In the genomic region with DNA sequence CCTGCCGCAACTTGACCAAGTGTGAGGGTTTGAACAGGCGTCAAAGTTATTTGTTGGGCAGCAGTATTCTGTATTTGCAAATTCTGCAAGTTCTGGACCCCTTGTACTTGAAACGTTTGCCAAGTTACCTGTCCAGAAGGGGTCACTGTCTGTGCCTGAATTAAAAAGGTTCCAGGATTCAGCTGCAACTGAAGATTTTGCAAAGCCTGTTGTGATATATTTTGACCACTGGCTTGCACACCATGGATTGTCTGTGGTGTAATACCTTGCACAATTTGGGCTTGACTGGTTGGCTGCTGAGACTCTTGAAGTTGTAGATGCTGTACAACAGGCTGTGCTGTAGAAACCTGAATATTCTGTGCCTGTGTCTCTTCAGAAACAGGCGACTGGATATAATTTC, we compare ENCODE assay signal across 1 cellular context.
TF ChIP-seq lines count a peak whose summit lies in the region.

No MANE protein-coding gene starts in this region.

TF ChIP-seq in GM23338, 12 proteins besides CTCF, POLR2A, EP300 and RAD21 (continued from another document):
- TF ChIP-seq, protein P1, sequence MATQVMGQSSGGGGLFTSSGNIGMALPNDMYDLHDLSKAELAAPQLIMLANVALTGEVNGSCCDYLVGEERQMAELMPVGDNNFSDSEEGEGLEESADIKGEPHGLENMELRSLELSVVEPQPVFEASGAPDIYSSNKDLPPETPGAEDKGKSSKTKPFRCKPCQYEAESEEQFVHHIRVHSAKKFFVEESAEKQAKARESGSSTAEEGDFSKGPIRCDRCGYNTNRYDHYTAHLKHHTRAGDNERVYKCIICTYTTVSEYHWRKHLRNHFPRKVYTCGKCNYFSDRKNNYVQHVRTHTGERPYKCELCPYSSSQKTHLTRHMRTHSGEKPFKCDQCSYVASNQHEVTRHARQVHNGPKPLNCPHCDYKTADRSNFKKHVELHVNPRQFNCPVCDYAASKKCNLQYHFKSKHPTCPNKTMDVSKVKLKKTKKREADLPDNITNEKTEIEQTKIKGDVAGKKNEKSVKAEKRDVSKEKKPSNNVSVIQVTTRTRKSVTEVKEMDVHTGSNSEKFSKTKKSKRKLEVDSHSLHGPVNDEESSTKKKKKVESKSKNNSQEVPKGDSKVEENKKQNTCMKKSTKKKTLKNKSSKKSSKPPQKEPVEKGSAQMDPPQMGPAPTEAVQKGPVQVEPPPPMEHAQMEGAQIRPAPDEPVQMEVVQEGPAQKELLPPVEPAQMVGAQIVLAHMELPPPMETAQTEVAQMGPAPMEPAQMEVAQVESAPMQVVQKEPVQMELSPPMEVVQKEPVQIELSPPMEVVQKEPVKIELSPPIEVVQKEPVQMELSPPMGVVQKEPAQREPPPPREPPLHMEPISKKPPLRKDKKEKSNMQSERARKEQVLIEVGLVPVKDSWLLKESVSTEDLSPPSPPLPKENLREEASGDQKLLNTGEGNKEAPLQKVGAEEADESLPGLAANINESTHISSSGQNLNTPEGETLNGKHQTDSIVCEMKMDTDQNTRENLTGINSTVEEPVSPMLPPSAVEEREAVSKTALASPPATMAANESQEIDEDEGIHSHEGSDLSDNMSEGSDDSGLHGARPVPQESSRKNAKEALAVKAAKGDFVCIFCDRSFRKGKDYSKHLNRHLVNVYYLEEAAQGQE (IDR thresholded peaks at IDR 0.05; ENCODE audit: unreplicated experiment): no peak
- TF ChIP-seq CREB1 (CRISPR knock-in tag; IDR thresholded peaks at IDR 0.05; ENCODE audit: low read depth) (no peak), STAT1 (IDR thresholded peaks at IDR 0.05; ENCODE audit: unreplicated experiment) (no peak), ZNF114 (CRISPR knock-in tag; IDR thresholded peaks at IDR 0.05) (no peak), EZH2phosphoT487 (IDR thresholded peaks at IDR 0.05; ENCODE audit: unreplicated experiment) (no peak)
- TF ChIP-seq, protein P2, sequence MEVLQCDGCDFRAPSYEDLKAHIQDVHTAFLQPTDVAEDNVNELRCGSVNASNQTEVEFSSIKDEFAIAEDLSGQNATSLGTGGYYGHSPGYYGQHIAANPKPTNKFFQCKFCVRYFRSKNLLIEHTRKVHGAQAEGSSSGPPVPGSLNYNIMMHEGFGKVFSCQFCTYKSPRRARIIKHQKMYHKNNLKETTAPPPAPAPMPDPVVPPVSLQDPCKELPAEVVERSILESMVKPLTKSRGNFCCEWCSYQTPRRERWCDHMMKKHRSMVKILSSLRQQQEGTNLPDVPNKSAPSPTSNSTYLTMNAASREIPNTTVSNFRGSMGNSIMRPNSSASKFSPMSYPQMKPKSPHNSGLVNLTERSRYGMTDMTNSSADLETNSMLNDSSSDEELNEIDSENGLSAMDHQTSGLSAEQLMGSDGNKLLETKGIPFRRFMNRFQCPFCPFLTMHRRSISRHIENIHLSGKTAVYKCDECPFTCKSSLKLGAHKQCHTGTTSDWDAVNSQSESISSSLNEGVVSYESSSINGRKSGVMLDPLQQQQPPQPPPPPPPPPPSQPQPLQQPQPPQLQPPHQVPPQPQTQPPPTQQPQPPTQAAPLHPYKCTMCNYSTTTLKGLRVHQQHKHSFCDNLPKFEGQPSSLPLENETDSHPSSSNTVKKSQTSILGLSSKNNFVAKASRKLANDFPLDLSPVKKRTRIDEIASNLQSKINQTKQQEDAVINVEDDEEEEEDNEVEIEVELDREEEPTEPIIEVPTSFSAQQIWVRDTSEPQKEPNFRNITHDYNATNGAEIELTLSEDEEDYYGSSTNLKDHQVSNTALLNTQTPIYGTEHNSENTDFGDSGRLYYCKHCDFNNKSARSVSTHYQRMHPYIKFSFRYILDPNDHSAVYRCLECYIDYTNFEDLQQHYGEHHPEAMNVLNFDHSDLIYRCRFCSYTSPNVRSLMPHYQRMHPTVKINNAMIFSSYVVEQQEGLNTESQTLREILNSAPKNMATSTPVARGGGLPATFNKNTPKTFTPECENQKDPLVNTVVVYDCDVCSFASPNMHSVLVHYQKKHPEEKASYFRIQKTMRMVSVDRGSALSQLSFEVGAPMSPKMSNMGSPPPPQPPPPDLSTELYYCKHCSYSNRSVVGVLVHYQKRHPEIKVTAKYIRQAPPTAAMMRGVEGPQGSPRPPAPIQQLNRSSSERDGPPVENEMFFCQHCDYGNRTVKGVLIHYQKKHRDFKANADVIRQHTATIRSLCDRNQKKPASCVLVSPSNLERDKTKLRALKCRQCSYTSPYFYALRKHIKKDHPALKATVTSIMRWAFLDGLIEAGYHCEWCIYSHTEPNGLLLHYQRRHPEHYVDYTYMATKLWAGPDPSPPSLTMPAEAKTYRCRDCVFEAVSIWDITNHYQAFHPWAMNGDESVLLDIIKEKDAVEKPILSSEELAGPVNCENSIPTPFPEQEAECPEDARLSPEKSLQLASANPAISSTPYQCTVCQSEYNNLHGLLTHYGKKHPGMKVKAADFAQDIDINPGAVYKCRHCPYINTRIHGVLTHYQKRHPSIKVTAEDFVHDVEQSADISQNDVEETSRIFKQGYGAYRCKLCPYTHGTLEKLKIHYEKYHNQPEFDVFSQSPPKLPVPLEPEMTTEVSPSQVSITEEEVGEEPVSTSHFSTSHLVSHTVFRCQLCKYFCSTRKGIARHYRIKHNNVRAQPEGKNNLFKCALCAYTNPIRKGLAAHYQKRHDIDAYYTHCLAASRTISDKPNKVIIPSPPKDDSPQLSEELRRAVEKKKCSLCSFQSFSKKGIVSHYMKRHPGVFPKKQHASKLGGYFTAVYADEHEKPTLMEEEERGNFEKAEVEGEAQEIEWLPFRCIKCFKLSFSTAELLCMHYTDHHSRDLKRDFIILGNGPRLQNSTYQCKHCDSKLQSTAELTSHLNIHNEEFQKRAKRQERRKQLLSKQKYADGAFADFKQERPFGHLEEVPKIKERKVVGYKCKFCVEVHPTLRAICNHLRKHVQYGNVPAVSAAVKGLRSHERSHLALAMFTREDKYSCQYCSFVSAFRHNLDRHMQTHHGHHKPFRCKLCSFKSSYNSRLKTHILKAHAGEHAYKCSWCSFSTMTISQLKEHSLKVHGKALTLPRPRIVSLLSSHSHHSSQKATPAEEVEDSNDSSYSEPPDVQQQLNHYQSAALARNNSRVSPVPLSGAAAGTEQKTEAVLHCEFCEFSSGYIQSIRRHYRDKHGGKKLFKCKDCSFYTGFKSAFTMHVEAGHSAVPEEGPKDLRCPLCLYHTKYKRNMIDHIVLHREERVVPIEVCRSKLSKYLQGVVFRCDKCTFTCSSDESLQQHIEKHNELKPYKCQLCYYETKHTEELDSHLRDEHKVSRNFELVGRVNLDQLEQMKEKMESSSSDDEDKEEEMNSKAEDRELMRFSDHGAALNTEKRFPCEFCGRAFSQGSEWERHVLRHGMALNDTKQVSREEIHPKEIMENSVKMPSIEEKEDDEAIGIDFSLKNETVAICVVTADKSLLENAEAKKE (CRISPR knock-in tag; IDR thresholded peaks at IDR 0.05): no peak
